Comparison of ENCODE assay signal across 20 cellular contexts in the genomic region with DNA sequence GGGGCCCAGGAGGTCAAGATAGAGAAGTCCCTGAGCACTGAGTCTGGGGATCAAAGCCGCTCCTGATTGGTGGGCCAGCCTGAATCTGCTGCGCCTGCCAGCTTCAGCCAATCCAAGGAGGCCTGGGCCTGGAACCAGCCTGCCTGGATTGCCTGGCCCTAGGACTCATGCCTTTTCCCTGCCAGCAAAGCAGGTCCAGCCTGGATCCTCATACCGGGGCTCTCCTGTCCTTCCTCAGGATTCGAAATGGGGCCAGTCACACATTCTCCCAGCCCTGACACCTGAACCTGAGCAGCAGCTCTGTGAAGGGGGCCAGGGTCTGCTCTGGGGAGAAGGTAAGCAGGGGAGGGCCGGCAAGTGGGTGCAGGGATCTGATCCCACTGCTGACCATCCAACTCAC.
A peak's percentile ranks its signal among the peaks of the same experiment; 100 is the strongest.
DNase-seq lines count a peak whose midpoint lies in the region; ATAC-seq and TF ChIP-seq lines count a peak whose summit lies in the region.
"Had no signal": no experiment of that assay in that cellular context is flagged by ENCODE, and none has a peak within 500 bp of the region (broad histone marks: within the 10 kb centered on the region; RNA-seq: fewer than 3 reads in every experiment).

No MANE protein-coding gene starts in this region.

- ATAC-seq in Panc1 (no peak), left cardiac atrium (no peak), HG02798 (IDR thresholded peaks at IDR 0.05; ENCODE audit: poor library complexity, unreplicated experiment) (no peak), GM18517 (IDR thresholded peaks at IDR 0.05; ENCODE audit: unreplicated experiment) (no peak)

- H3K27ac ChIP-seq in Panc1 (ENCODE audit: low read length) (peak overlapping the region; percentile 68), sigmoid colon (no peak overlapping the region)
- H3K27ac ChIP-seq: RWPE1, SJCRH30 had no signal

- WGBS in sigmoid colon, 2 donors = 96 to 97% methylated on average over 5 of the region's 5 CpGs

- CTCF ChIA-PET in Panc1 (lab: Charles Lee) = no interaction called here

- H3K36me3 ChIP-seq in Panc1 (ENCODE audit: control insufficient read depth, insufficient read depth, low read length) (no peaks in the 10 kb centered on the region), sigmoid colon (no peaks in the 10 kb centered on the region)
- H3K36me3 ChIP-seq: SJCRH30 had no signal

- in situ Hi-C loops in Panc1 (cut with HindIII; ENCODE audit: low pct_unique_long_range_greater_than_20kb, low sequenced_read_pairs) = no loop called here

- no peak for TF ChIP-seq EP300 in sigmoid colon (IDR thresholded peaks at IDR 0.05)

- DNase-seq in ELF-1 (ENCODE audit: low read depth, low spot score) (peak; percentile 23), Panc1 (ENCODE audit: low read depth, low spot score) (no peak), left cardiac atrium (peak; percentile 17), sigmoid colon (peak; percentile 42), T-helper 1 cell (no peak)
- DNase-seq: C1 segment of cervical spinal cord; CD8-positive, alpha-beta memory T cell; GOT3; KG1; MV-4-11; NCI-H1417 treated with DMSO at 0.1 percent for 48 hours; NCI-H187 treated with DMSO at 0.1 percent for 48 hours; NCI-H2227 treated with DMSO at 0.1 percent for 48 hours; NCI-H510A treated with DMSO at 0.1 percent for 48 hours; NCI-H774; OCI-M1; SJCRH30 had no signal

- no peak for TF ChIP-seq POLR2A in sigmoid colon (IDR thresholded peaks at IDR 0.05)

- H3K27me3 ChIP-seq in Panc1 (ENCODE audit: control insufficient read depth, insufficient read depth, low read length) = no peaks in the 10 kb centered on the region
- H3K27me3 ChIP-seq in sigmoid colon = no peaks in the 10 kb centered on the region
- H3K27me3 ChIP-seq: SJCRH30 had no signal

- TF ChIP-seq CTCF in Panc1 (IDR thresholded peaks at IDR 0.05) (no peak), sigmoid colon (IDR thresholded peaks at IDR 0.05) (no peak)

- H3K4me3 ChIP-seq in Panc1 (ENCODE audit: low read depth in 2 of 2, low read length in 2 of 2) (no peak overlapping the region), sigmoid colon (no peak overlapping the region)
- H3K4me3 ChIP-seq: SJCRH30 had no signal

- BruUV-seq in Panc1 (replicated peaks; lab: Mats Ljungman, UMichigan) = no TSS peak

- POLR2A ChIA-PET in Panc1 (lab: Charles Lee) = no interaction called here

- intact Hi-C loops in Panc1 (cut with micrococcal nuclease; ENCODE audit: unreplicated experiment) = no loop called here
- intact Hi-C loops in left cardiac atrium (cut with DNase I) = loop anchor here in 1 of 2 donors (10.0 kb wide), 1 partner anchor 63 kb away; no protein-coding TSS in a partner anchor
- intact Hi-C loops in sigmoid colon (cut with DNase I) = no loop called here

- H3K9me3 ChIP-seq in Panc1 (ENCODE audit: control insufficient read depth, insufficient read depth, low read depth, low read length) = no peaks in the 10 kb centered on the region
- no peaks in the 10 kb centered on the region for H3K9me3 ChIP-seq in sigmoid colon
- H3K9me3 ChIP-seq: SJCRH30 had no signal

- peaks cover 37% of the 10 kb centered on the region for H3K4me1 ChIP-seq in Panc1 (ENCODE audit: control insufficient read depth, insufficient read depth, low read length)
- peaks cover 0 to 5% (median 3%) of the 10 kb centered on the region in 4 donors for H3K4me1 ChIP-seq in sigmoid colon

Comparison
In these comparisons a context has a peak if more than half of its experiments do, and no peak if none do; other contexts are left out.
1. DNase-seq: peak in ELF-1 (single experiment), left cardiac atrium (single experiment) and sigmoid colon (single experiment); none in Panc1 (single experiment) and T-helper 1 cell (0 of 5).